In the genomic region with DNA sequence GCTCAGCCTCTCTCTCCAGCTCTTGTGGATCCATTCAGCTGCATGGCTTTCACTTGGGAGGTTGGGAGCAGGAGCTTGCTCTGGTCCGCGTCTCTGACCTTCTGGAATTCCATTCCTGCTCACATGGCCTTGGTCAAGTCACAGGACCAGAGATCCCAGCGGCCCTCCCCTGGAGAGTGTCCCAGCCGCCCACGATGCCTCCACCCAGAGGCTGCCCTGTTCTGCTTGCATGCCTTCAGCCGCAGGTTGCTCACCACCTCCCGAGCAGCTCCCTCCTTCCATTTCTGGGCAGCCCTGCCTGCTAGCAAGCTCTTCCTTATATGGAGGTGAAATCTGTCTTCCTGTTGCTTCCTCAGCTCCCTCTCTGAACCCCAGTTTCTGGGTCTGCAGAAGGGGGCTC, we compare ENCODE assay signal across 9 cellular contexts. TPM values are rescaled to one million over a fixed set of nuclear protein-coding genes. Genes with fewer than 3 reads are reported as not detected.
DNase-seq lines count a peak whose midpoint lies in the region; ATAC-seq and TF ChIP-seq lines count a peak whose summit lies in the region.
"Had no signal": no experiment of that assay in that cellular context is flagged by ENCODE, and none has a peak within 500 bp of the region (broad histone marks: within the 10 kb centered on the region; RNA-seq: fewer than 3 reads in every experiment).

No MANE protein-coding gene starts in this region.

- no peaks in the 10 kb centered on the region for H3K27me3 Mint-ChIP-seq in naive thymus-derived CD8-positive, alpha-beta T cell
- no peaks in the 10 kb centered on the region for H3K27me3 Mint-ChIP-seq in activated T-helper 2 cell treated with anti-CD3 and anti-CD28 coated beads, Interferon-gamma antibody, Interleukin-2, Interleukin-4, amounts not matched to agents 10 μg/mL and 5 μg/mL and 100 μg/mL, durations not matched to agents 14 hours and 24 hours and 36 hours (ENCODE audit: low read depth)

- no peaks in the 10 kb centered on the region for H3K9me3 ChIP-seq in esophagus muscularis mucosa

- H3K4me3 ChIP-seq in HL-60 (replicated peaks; ENCODE audit: insufficient read depth, low read length) (no peak overlapping the region), esophagus muscularis mucosa (no peak overlapping the region)

- TF ChIP-seq CTCF in HL-60 (IDR thresholded peaks at IDR 0.05; ENCODE audit: insufficient read depth, low read length) (no peak), esophagus muscularis mucosa (IDR thresholded peaks at IDR 0.05) (no peak)

- POLR2A ChIA-PET in naive thymus-derived CD8-positive, alpha-beta T cell (lab: Charles Lee), result interaction anchor here (1.0 to 1.9 kb wide), 4 partner anchors 11 to 37 kb away, joined by 3 to 5 read pairs (median 4); no protein-coding TSS in a partner anchor

- peak; percentile 43 to 50 for ATAC-seq in naive thymus-derived CD8-positive, alpha-beta T cell

- H3K27me3 ChIP-seq in HL-60 (ENCODE audit: insufficient read depth, poor library complexity, severe bottlenecking) (no peaks in the 10 kb centered on the region), esophagus muscularis mucosa (no peaks in the 10 kb centered on the region)

- H3K4me1 Mint-ChIP-seq in naive thymus-derived CD8-positive, alpha-beta T cell, result peaks cover 31 to 57% (median 46%) of the 10 kb centered on the region in 4 donors
- peaks cover 26% of the 10 kb centered on the region for H3K4me1 Mint-ChIP-seq in activated T-helper 2 cell treated with anti-CD3 and anti-CD28 coated beads, Interferon-gamma antibody, Interleukin-2, Interleukin-4, amounts not matched to agents 10 μg/mL and 5 μg/mL and 100 μg/mL, durations not matched to agents 14 hours and 24 hours and 36 hours (ENCODE audit: low read depth)

- DNase-seq in A172 (ENCODE audit: low spot score), result peak; percentile 45
- peak in 1 of 2 experiments; percentile 56 for DNase-seq in HL-60 (ENCODE audit: low read depth in 1 of 2, low spot score in 1 of 2)
- no peak for DNase-seq in esophagus muscularis mucosa (ENCODE audit: extremely low spot score)
- DNase-seq in naive thymus-derived CD8-positive, alpha-beta T cell, result no peak
- DNase-seq in cerebellar nuclear complex (lab: John Stamatoyannopoulos, UW), result no peak
- no peak for DNase-seq in SKM-1 treated with dmso at 0.1 percent for 144 hours (lab: John Stamatoyannopoulos, UW; ENCODE audit: unreplicated experiment)
- no peak for DNase-seq in activated T-helper 2 cell treated with anti-CD3 and anti-CD28 coated beads, Interferon-gamma antibody, Interleukin-2, Interleukin-4, amounts not matched to agents 10 μg/mL and 5 μg/mL and 100 μg/mL, durations not matched to agents 14 hours and 24 hours and 36 hours (ENCODE audit: low spot score)
- no peak for DNase-seq in NCI-H128 (lab: John Stamatoyannopoulos, UW; ENCODE audit: unreplicated experiment)
- DNase-seq: activated effector memory CD4-positive, alpha-beta T cell treated with anti-CD3 and anti-CD28 coated beads, Interleukin-2, amount 50 U/mL, for 16 hours had no signal

- peak overlapping the region in 4 of 10 donors; percentile 47 to 76 (median 76) for H3K27ac Mint-ChIP-seq in naive thymus-derived CD8-positive, alpha-beta T cell
- H3K27ac Mint-ChIP-seq in activated T-helper 2 cell treated with anti-CD3 and anti-CD28 coated beads, Interferon-gamma antibody, Interleukin-2, Interleukin-4, amounts not matched to agents 10 μg/mL and 5 μg/mL and 100 μg/mL, durations not matched to agents 14 hours and 24 hours and 36 hours, result no peak overlapping the region

- peaks cover 0 to 8% (median 0%) of the 10 kb centered on the region in 3 donors for H3K36me3 Mint-ChIP-seq in naive thymus-derived CD8-positive, alpha-beta T cell
- peaks cover 7% of the 10 kb centered on the region for H3K36me3 Mint-ChIP-seq in activated T-helper 2 cell treated with anti-CD3 and anti-CD28 coated beads, Interferon-gamma antibody, Interleukin-2, Interleukin-4, amounts not matched to agents 10 μg/mL and 5 μg/mL and 100 μg/mL, durations not matched to agents 14 hours and 24 hours and 36 hours (ENCODE audit: low read depth)

- intact Hi-C loops in esophagus muscularis mucosa (cut with DNase I), result no loop called here
- intact Hi-C loops in activated T-helper 2 cell treated with anti-CD3 and anti-CD28 coated beads, Interferon-gamma antibody, Interleukin-2, Interleukin-4, amounts not matched to agents 10 μg/mL and 5 μg/mL and 100 μg/mL, durations not matched to agents 14 hours and 24 hours and 36 hours (cut with micrococcal nuclease), result no loop called here

- peak overlapping the region; percentile 82 for H3K27ac ChIP-seq in HL-60 (replicated peaks)
- peak overlapping the region; percentile 82 to 89 (median 87) for H3K27ac ChIP-seq in esophagus muscularis mucosa (replicated peaks in 1 of 4)

- WGBS in esophagus muscularis mucosa, result 18% methylated on average over 4 of the region's 7 CpGs

- TF ChIP-seq EP300 in esophagus muscularis mucosa (IDR thresholded peaks at IDR 0.05), result no peak

- no peak for TF ChIP-seq POLR2A in esophagus muscularis mucosa (IDR thresholded peaks at IDR 0.05; ENCODE audit: low read depth)

- no peaks in the 10 kb centered on the region for H3K9me3 Mint-ChIP-seq in naive thymus-derived CD8-positive, alpha-beta T cell
- H3K9me3 Mint-ChIP-seq in activated T-helper 2 cell treated with anti-CD3 and anti-CD28 coated beads, Interferon-gamma antibody, Interleukin-2, Interleukin-4, amounts not matched to agents 10 μg/mL and 5 μg/mL and 100 μg/mL, durations not matched to agents 14 hours and 24 hours and 36 hours, result no peaks in the 10 kb centered on the region

- peaks cover 67 to 100% (median 90%) of the 10 kb centered on the region in 4 donors for H3K4me1 ChIP-seq in esophagus muscularis mucosa

- H3K4me3 Mint-ChIP-seq in naive thymus-derived CD8-positive, alpha-beta T cell, result peak overlapping the region in 8 of 10 donors; percentile 8 to 80 (median 43)
- H3K4me3 Mint-ChIP-seq in activated T-helper 2 cell treated with anti-CD3 and anti-CD28 coated beads, Interferon-gamma antibody, Interleukin-2, Interleukin-4, amounts not matched to agents 10 μg/mL and 5 μg/mL and 100 μg/mL, durations not matched to agents 14 hours and 24 hours and 36 hours (ENCODE audit: low read depth), result no peak overlapping the region

- no peaks in the 10 kb centered on the region for H3K36me3 ChIP-seq in esophagus muscularis mucosa

RNA-seq across cellular contexts. Expression of a gene that starts 32.6 kb away (rescaled TPM):
- 5.9 and 8.8 TPM in 2 replicates for total RNA-seq in A172 (2014; rRNA removed; shearing (Covaris generic))
- total RNA-seq in esophagus muscularis mucosa, result 10 to 100 TPM; 18.7 to 41.3 (median 28.3) TPM
- 10 to 100 TPM; 33.8 to 35.2 TPM for total RNA-seq in naive thymus-derived CD8-positive, alpha-beta T cell
- 1 to 10 TPM; 1.5 to 4.0 (median 2.3) TPM for polyA plus RNA-seq in naive thymus-derived CD8-positive, alpha-beta T cell
- 33.5 and 36.5 TPM in 2 replicates for total RNA-seq in activated T-helper 2 cell treated with anti-CD3 and anti-CD28 coated beads, Interferon-gamma antibody, Interleukin-2, Interleukin-4, amounts not matched to agents 10 μg/mL and 5 μg/mL and 100 μg/mL, durations not matched to agents 14 hours and 24 hours and 36 hours
